Comparison of ENCODE assay signal across 15 cellular contexts in genomic region chr1:248793592-248793991, GRCh38. TPM values are rescaled to one million over a fixed set of nuclear protein-coding genes. Genes with fewer than 3 reads are reported as not detected.
A peak's percentile ranks its signal among the peaks of the same experiment; 100 is the strongest.
DNase-seq lines count a peak whose midpoint lies in the region; ATAC-seq and TF ChIP-seq lines count a peak whose summit lies in the region.
"Had no signal": no experiment of that assay in that cellular context is flagged by ENCODE, and none has a peak within 500 bp of the region (broad histone marks: within the 10 kb centered on the region; RNA-seq: fewer than 3 reads in every experiment).

No MANE protein-coding gene starts in this region.

- no peak overlapping the region for H3K27ac ChIP-seq in Peyer's patch
- H3K27ac ChIP-seq: hepatocyte, neural progenitor cell, uterus had no signal

- H3K4me1 ChIP-seq in Peyer's patch = peaks cover 0 to 30% (median 1%) of the 10 kb centered on the region in 4 donors
- H3K4me1 ChIP-seq: neural progenitor cell, uterus had no signal

- H3K4me1 Mint-ChIP-seq in osteocyte (ENCODE audit: unreplicated experiment) = no peaks in the 10 kb centered on the region
- H3K4me1 Mint-ChIP-seq: neural progenitor cell had no signal

- no peak overlapping the region for H3K4me3 Mint-ChIP-seq in osteocyte (ENCODE audit: unreplicated experiment)
- H3K4me3 Mint-ChIP-seq: neural progenitor cell; T-helper 1 cell treated with Interleukin-12 subunit alpha and Interleukin-12 subunit beta and Interleukin-4 antibody, amounts not matched to agents 30 μg/mL and 1 μg/mL, for 36 hours had no signal

- no peaks in the 10 kb centered on the region for H3K36me3 ChIP-seq in Peyer's patch
- H3K36me3 ChIP-seq: neural progenitor cell, uterus had no signal

- no peak for TF ChIP-seq POLR2A in Peyer's patch (IDR thresholded peaks at IDR 0.05)

- H3K4me3 ChIP-seq in Peyer's patch = no peak overlapping the region
- H3K4me3 ChIP-seq: hepatocyte, neural progenitor cell, uterus had no signal

- TF ChIP-seq CTCF in osteocyte (IDR thresholded peaks at IDR 0.05) (no peak), Peyer's patch (IDR thresholded peaks at IDR 0.05) (no peak)

- H3K9me3 ChIP-seq in Peyer's patch = no peaks in the 10 kb centered on the region

- no peak for DNase-seq in activated CD4-positive, CD25-positive, alpha-beta regulatory T cell (lab: John Stamatoyannopoulos, UW)
- DNase-seq in osteocyte (ENCODE audit: extremely low spot score, unreplicated experiment) (peak; percentile 40), middle frontal gyrus (ENCODE audit: extremely low spot score, low spot score) (no peak), Peyer's patch (no peak), midbrain (lab: John Stamatoyannopoulos, UW) (no peak)
- DNase-seq: activated T-cell treated with anti-CD3 and anti-CD28 coated beads, Interleukin-2, amount 50 U/mL, for 48 hours; GF-D8; NCI-H446; uterus had no signal

- peaks cover 6% of the 10 kb centered on the region for H3K9me3 Mint-ChIP-seq in osteocyte (ENCODE audit: unreplicated experiment)

- no peak overlapping the region for H3K27ac Mint-ChIP-seq in osteocyte (ENCODE audit: unreplicated experiment)
- H3K27ac Mint-ChIP-seq: neural progenitor cell; T-helper 1 cell treated with Interleukin-12 subunit alpha and Interleukin-12 subunit beta and Interleukin-4 antibody, amounts not matched to agents 30 μg/mL and 1 μg/mL, for 36 hours had no signal

- H3K36me3 Mint-ChIP-seq in osteocyte (ENCODE audit: unreplicated experiment) = no peaks in the 10 kb centered on the region
- H3K36me3 Mint-ChIP-seq: neural progenitor cell had no signal

- ATAC-seq in activated CD4-positive, CD25-positive, alpha-beta regulatory T cell treated with anti-CD3 and anti-CD28 coated beads, Interleukin-2, amount 50 U/mL, for 24 hours = peak; percentile 28 to 48
- ATAC-seq in GM21619 (IDR thresholded peaks at IDR 0.05; ENCODE audit: unreplicated experiment) (peak; percentile 88), HG03196 (IDR thresholded peaks at IDR 0.05; ENCODE audit: unreplicated experiment) (peak; percentile 93)

- no peaks in the 10 kb centered on the region for H3K27me3 ChIP-seq in Peyer's patch
- H3K27me3 ChIP-seq: hepatocyte, neural progenitor cell, uterus had no signal

- peaks cover 14% of the 10 kb centered on the region for H3K27me3 Mint-ChIP-seq in osteocyte (ENCODE audit: unreplicated experiment)

RNA-seq across cellular contexts. Expression of gene SH3BP5L, which starts 32.1 kb away (rescaled TPM):
- total RNA-seq in osteocyte (32.4 and 33.2 TPM in 2 replicates), Peyer's patch (10 to 100 TPM; 19.0 to 60.6 (median 51.5) TPM)

RNA-seq across cellular contexts. Expression of gene LYPD8, which starts 38.0 kb away (rescaled TPM):
- total RNA-seq in osteocyte (not detected in 2 replicates), Peyer's patch (10 to 100 TPM in 3 of 4 donors, not detected in 1; 28.5 to 53.8 (median 34.7) TPM)
- total RNA-seq: hepatocyte, uterus had no signal

RNA-seq across cellular contexts. Expression of gene ZNF672, which starts 44.4 kb away (rescaled TPM):
- total RNA-seq in osteocyte (21.1 and 24.1 TPM in 2 replicates), Peyer's patch (10 to 100 TPM; 48.4 to 64.4 (median 60.5) TPM)

Comparison
In these comparisons a context has a peak if more than half of its experiments do, and no peak if none do; other contexts are left out.
1. ATAC-seq: peak in every context shown above with its lines; median percentile 93 in HG03196; 88 in GM21619; 38 in activated CD4-positive, CD25-positive, alpha-beta regulatory T cell treated with anti-CD3 and anti-CD28 coated beads, Interleukin-2, amount 50 U/mL, for 24 hours.